In genomic region chr6:147506704-147507114, GRCh38 we compare ENCODE assay signal across 8 cellular contexts. TPM values are rescaled to one million over a fixed set of nuclear protein-coding genes. Genes with fewer than 3 reads are reported as not detected.
DNase-seq lines count a peak whose midpoint lies in the region; ATAC-seq, FAIRE-seq and TF ChIP-seq lines count a peak whose summit lies in the region.

No MANE protein-coding gene starts in this region.

- TF ChIP-seq CTCF in Panc1 (IDR thresholded peaks at IDR 0.05) (peak; percentile 93), K562 (IDR thresholded peaks at IDR 0.05 in 2 of 3, conservative IDR thresholded peaks at IDR 0.05 in 1 of 3; ENCODE audit: insufficient read depth in 2 of 3, low read depth in 1 of 3, low read length in 3 of 3) (peak; percentile 93 to 94 (median 94))

- POLR2A ChIA-PET in Panc1 (lab: Charles Lee), result no interaction called here
- POLR2A ChIA-PET in K562 (lab: Yijun Ruan, JAX), result interaction anchor here (1.1 kb wide), 1 partner anchor 13 kb away, joined by 3 read pairs; no protein-coding TSS in a partner anchor

- no TSS peak for BruUV-seq in Panc1 (replicated peaks; lab: Mats Ljungman, UMichigan)
- BruUV-seq in K562 (replicated peaks; lab: Mats Ljungman, UMichigan), result no TSS peak

- H3K4me1 ChIP-seq in Panc1 (ENCODE audit: control insufficient read depth, insufficient read depth, low read length) (peaks cover 7% of the 10 kb centered on the region), K562 (replicated peaks in 1 of 2; ENCODE audit: control insufficient read depth in 2 of 2, insufficient read depth in 2 of 2, low read length in 2 of 2) (peaks cover 18 to 29% of the 10 kb centered on the region in 2 experiments; a peak in 4 of 5 replicates), iPS DF 6.9 (ENCODE audit: control insufficient read depth, insufficient read depth, low read length) (0 out of 2 replicates have a peak, but pooled peaks cover 2% of the 10 kb centered on the region)

- WGBS in K562 (ENCODE audit: insufficient coverage, low coverage, missing lambda C conversion rate), result under 1% methylated on average over 28 of the region's 30 CpGs
- no CpG with 5 or more reads among the region's 30 CpGs for WGBS in iPS DF 6.9 (ENCODE audit: insufficient coverage, insufficient read length)

- no peak overlapping the region for H3K9ac ChIP-seq in K562 (ENCODE audit: insufficient read depth in 1 of 2, low read depth in 2 of 2, low read length in 2 of 2)

- H3K79me2 ChIP-seq in K562 (ENCODE audit: control insufficient read depth, insufficient read depth, low read length), result no peaks in the 10 kb centered on the region

- no peak for TF ChIP-seq EP300 in K562 (IDR thresholded peaks at IDR 0.05; ENCODE audit: low read length)

- DNase-seq in A172 (ENCODE audit: low spot score) (peak; percentile 31), GM12892 (ENCODE audit: insufficient read length) (peak; percentile 34), Panc1 (ENCODE audit: low read depth, low spot score) (no peak), K562 (ENCODE audit: extremely low read depth in 1 of 4, low spot score in 3 of 4) (peak; percentile 85 to 88 (median 87)), iPS DF 6.9 (ENCODE audit: low read depth, low spot score) (no peak), skeletal muscle cell (ENCODE audit: low read depth) (no peak), amniotic stem cell (lab: John Stamatoyannopoulos, UW) (no peak)

- H3K4me2 ChIP-seq in K562 (ENCODE audit: insufficient read depth, low read length), result no peak overlapping the region

- H4K20me1 ChIP-seq in K562 (replicated peaks; ENCODE audit: control insufficient read depth, insufficient read depth, low read length), result peaks cover 9% of the 10 kb centered on the region; the same call in 1 of the 2 replicates

- peak; percentile 96 to 99 for TF ChIP-seq RAD21 in K562 (CRISPR knock-in tag; conservative IDR thresholded peaks at IDR 0.05 in 1 of 2, IDR thresholded peaks at IDR 0.05 in 1 of 2)

- no peaks in the 10 kb centered on the region for H3K9me1 ChIP-seq in K562 (ENCODE audit: control insufficient read depth, insufficient read depth, low read length)

- no peak for FAIRE-seq in GM12892 (lab: Jason Lieb, UNC)
- FAIRE-seq in K562 (lab: Jason Lieb, UNC), result peak; percentile 87

- no peak overlapping the region for H3K27ac ChIP-seq in Panc1 (ENCODE audit: low read length)
- H3K27ac ChIP-seq in K562 (ENCODE audit: extremely low read depth, low read depth, low read length), result no peak overlapping the region
- no peak overlapping the region for H3K27ac ChIP-seq in iPS DF 6.9 (ENCODE audit: low read length)

- TF ChIP-seq POLR2A in GM12892 (IDR thresholded peaks at IDR 0.05; ENCODE audit: low read depth, low read length) (no peak), K562 (conservative IDR thresholded peaks at IDR 0.05) (no peak)

- peak overlapping the region; percentile 49 to 72 for H3K4me3 ChIP-seq in Panc1 (ENCODE audit: low read depth in 2 of 2, low read length in 2 of 2)
- H3K4me3 ChIP-seq in K562, result no peak overlapping the region
- peak overlapping the region; percentile 32; the same call in 1 of the 2 replicates for H3K4me3 ChIP-seq in iPS DF 6.9 (ENCODE audit: low read length)
- H3K4me3 ChIP-seq in skeletal muscle cell (ENCODE audit: low read depth, low read length), result peak overlapping the region; percentile 71

- peaks cover 14% of the 10 kb centered on the region for H3K27me3 ChIP-seq in Panc1 (ENCODE audit: control insufficient read depth, insufficient read depth, low read length)
- H3K27me3 ChIP-seq in K562 (ENCODE audit: control insufficient read depth in 2 of 2, insufficient read depth in 2 of 2, low read length in 2 of 2), result peaks cover 9 to 33% of the 10 kb centered on the region in 2 experiments
- peaks cover 64% of the 10 kb centered on the region for H3K27me3 ChIP-seq in iPS DF 6.9 (ENCODE audit: control insufficient read depth, insufficient read depth, low read length)

- H3K36me3 ChIP-seq in Panc1 (ENCODE audit: control insufficient read depth, insufficient read depth, low read length) (peaks cover 4% of the 10 kb centered on the region; the same call in 1 of the 2 replicates), K562 (ENCODE audit: control insufficient read depth, insufficient read depth, low read length) (no peaks in the 10 kb centered on the region), iPS DF 6.9 (ENCODE audit: control insufficient read depth, insufficient read depth, low read length) (no peaks in the 10 kb centered on the region)

- no peak overlapping the region for H2AFZ ChIP-seq in K562 (ENCODE audit: low read depth, low read length)

- in situ Hi-C loops in Panc1 (cut with HindIII; ENCODE audit: low pct_unique_long_range_greater_than_20kb, low sequenced_read_pairs), result no loop called here
- in situ Hi-C loops in K562 (cut with MboI), result loop anchor here (5.0 kb wide), 1 partner anchor 661 kb away; no protein-coding TSS in a partner anchor

- ATAC-seq in HG03521 (IDR thresholded peaks at IDR 0.05; ENCODE audit: unreplicated experiment) (peak; percentile 33), Panc1 (peak; percentile 79), K562 (peak; percentile 92)

- H3K9me3 ChIP-seq in Panc1 (ENCODE audit: control insufficient read depth, insufficient read depth, low read depth, low read length) (no peaks in the 10 kb centered on the region), K562 (replicated peaks; ENCODE audit: control insufficient read depth, insufficient read depth, low read depth, low read length) (no peaks in the 10 kb centered on the region), iPS DF 6.9 (ENCODE audit: control insufficient read depth, insufficient read depth, low read length) (no peaks in the 10 kb centered on the region)

- CTCF ChIA-PET in Panc1 (lab: Charles Lee) (interaction anchor here (0.5 to 0.8 kb wide), 3 partner anchors 81 to 990 kb away, joined by 3 read pairs; no protein-coding TSS in a partner anchor), K562 (lab: Yijun Ruan, JAX; ENCODE audit: low intra/inter-chr PET ratio) (interaction anchor here (0.7 to 3.6 kb wide), 7 partner anchors 116 to 958 kb away, joined by 3 to 27 read pairs (median 5); no protein-coding TSS in a partner anchor)

- intact Hi-C loops in Panc1 (cut with micrococcal nuclease; ENCODE audit: unreplicated experiment), result loop anchor here (2.0 to 10.0 kb wide), 4 partner anchors 114 to 958 kb away; no protein-coding TSS in a partner anchor
- intact Hi-C loops in K562 (cut with micrococcal nuclease), result loop anchor here (1.0 to 10.0 kb wide), 9 partner anchors 40 to 958 kb away; no protein-coding TSS in a partner anchor

TF ChIP-seq in K562, 482 proteins besides CTCF, POLR2A, EP300 and RAD21 (continues in another document):
- TF ChIP-seq BRCA1 (IDR thresholded peaks at IDR 0.05) (no peak), BRCA1 (CRISPR knock-in tag; IDR thresholded peaks at IDR 0.05) (no peak), ZC3H11A (IDR thresholded peaks at IDR 0.05; ENCODE audit: low read depth, low read length) (no peak), SRF (CRISPR knock-in tag; IDR thresholded peaks at IDR 0.05) (no peak), SETDB1 (IDR thresholded peaks at IDR 0.05; ENCODE audit: low read length) (no peak), NCOA4 (IDR thresholded peaks at IDR 0.05; ENCODE audit: partially characterized antibody) (no peak), CEBPG (CRISPR knock-in tag; IDR thresholded peaks at IDR 0.05) (no peak), CEBPG (tag; conservative IDR thresholded peaks at IDR 0.05 in 1 of 2, IDR thresholded peaks at IDR 0.05 in 1 of 2) (no peak), KLF16 (IDR thresholded peaks at IDR 0.05) (0 out of 2 replicates have a peak, but pooled peaks have one; percentile 30), ZNF583 (CRISPR knock-in tag; IDR thresholded peaks at IDR 0.05) (no peak), WHSC1 (IDR thresholded peaks at IDR 0.05; ENCODE audit: low read length) (no peak), CC2D1A (IDR thresholded peaks at IDR 0.05) (peak; percentile 76), POLR2AphosphoS2 (IDR thresholded peaks at IDR 0.05; ENCODE audit: low read length) (no peak), GTF2F1 (IDR thresholded peaks at IDR 0.05; ENCODE audit: low read depth, low read length) (no peak), HCFC1 (IDR thresholded peaks at IDR 0.05; ENCODE audit: low read depth, low read length) (no peak), BRD9 (IDR thresholded peaks at IDR 0.05; ENCODE audit: low read depth, partially characterized antibody) (no peak), KDM2B (CRISPR knock-in tag; IDR thresholded peaks at IDR 0.05) (peak; percentile 60; the same call in 1 of the 2 replicates)

RNA-seq across cellular contexts. Expression of gene SAMD5, which starts 1.8 kb away (rescaled TPM):
- 1.8 and 2.7 TPM in 2 replicates for total RNA-seq in A172 (2014; rRNA removed; shearing (Covaris generic))
- not detected for polyA plus RNA-seq in GM12892 (2012; ENCODE audit: missing spikeins)
- total RNA-seq in Panc1 (2021; ENCODE audit: unreplicated experiment) (0.23 TPM), K562 (2014; rRNA removed) (0.29 and 0.36 TPM in 2 replicates), K562 (2014; rRNA removed; fragmentation: Illumina TruSeq; extraction: Trizol) (0.58 and 0.80 TPM in 2 replicates), K562 (2015; rRNA removed; fragmentation: Illumina TruSeq; extraction: Trizol) (0.83 and 0.91 TPM in 2 replicates), K562 (2021) (0.55 and 0.58 TPM in 2 replicates)
- polyA plus RNA-seq in Panc1 (2012; ENCODE audit: insufficient read length), result not detected
- total RNA-seq in K562 (2011; cell fraction: chromatin; rRNA removed; ENCODE audit: low replicate concordance), result 0.23 TPM in 1 of 2 replicates, not detected in the other
- total RNA-seq in K562 (2011; cell fraction: nucleolus; rRNA removed), result 0.13 TPM in 1 of 2 replicates, not detected in the other
- total RNA-seq in K562 (2011; cell fraction: nucleoplasm; rRNA removed), result 0.15 TPM in 1 of 2 replicates, not detected in the other
- polyA plus RNA-seq in K562 (2011; rRNA removed) (0.08 and 0.61 TPM in 2 replicates), K562 (2014; fragmentation: Illumina TruSeq; extraction: Trizol) (0.44 and 0.62 TPM in 2 replicates), K562 (2014; fragmentation: Nextera tagmentation; extraction: Ambion mirVana) (under 1 TPM; 0.15 to 0.22 TPM), K562 (2014; rRNA removed) (0.20 and 0.30 TPM in 2 replicates)
- 0.06 and 0.18 TPM in 2 replicates for polyA plus RNA-seq in K562 (2011; cell fraction: cytosol; rRNA removed)
- polyA plus RNA-seq in K562 (2011; cell fraction: nucleus; rRNA removed), result 0.14 and 0.33 TPM in 2 replicates
- polyA plus RNA-seq in K562 (2012), result 0.39 and 0.57 TPM in 2 replicates
- polyA minus RNA-seq in K562 (2011; rRNA and poly(A)+ RNA removed), result 0.06 and 0.39 TPM in 2 replicates
- polyA minus RNA-seq in K562 (2011; cell fraction: cytosol; rRNA and poly(A)+ RNA removed), result 0.29 TPM in 1 of 2 replicates, not detected in the other
- 0.40 TPM in 1 of 2 replicates, not detected in the other for polyA minus RNA-seq in K562 (2011; cell fraction: nucleus; rRNA and poly(A)+ RNA removed)

Comparison
In these comparisons a context has a peak if more than half of its experiments do, and no peak if none do; other contexts are left out.
1. DNase-seq: peak in A172 (single experiment), GM12892 (single experiment) and K562 (4 of 4); none in Panc1 (single experiment), iPS DF 6.9 (single experiment), skeletal muscle cell (single experiment) and amniotic stem cell (single experiment).
2. ATAC-seq: peak in every context shown above with its lines; median percentile 92 in K562; 79 in Panc1; 33 in HG03521.